8 cellular contexts compared by ENCODE assay signal in the genomic region with DNA sequence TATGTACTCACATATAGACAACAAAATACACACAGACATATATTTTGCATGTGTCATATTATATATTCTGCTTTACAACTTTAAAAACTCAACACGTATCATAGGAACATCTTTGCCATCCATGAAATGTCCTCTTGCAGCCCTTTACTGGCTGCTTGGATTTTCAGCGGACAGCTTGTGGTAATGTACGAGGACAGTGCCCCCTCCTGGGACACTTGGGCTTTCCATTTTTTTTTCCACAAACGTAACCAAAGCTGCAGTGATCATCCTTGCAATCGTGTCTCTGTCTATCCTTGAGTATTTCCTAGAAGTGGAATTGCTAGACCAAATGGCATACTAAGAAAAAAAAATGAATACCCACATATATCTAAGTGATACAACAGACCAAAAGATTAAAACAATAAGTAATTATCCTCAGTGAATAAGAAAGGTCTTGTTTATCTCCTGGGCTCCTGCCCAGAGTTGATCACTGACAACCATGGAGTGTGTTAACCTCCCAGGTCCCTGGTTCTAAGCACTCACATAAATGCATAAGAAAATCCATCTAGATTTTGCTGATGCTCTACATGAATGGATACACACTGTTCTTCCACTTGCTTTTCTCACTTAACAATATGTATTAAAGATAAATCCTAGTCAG. TPM values are rescaled to one million over a fixed set of nuclear protein-coding genes. Genes with fewer than 3 reads are reported as not detected.
A peak's percentile ranks its signal among the peaks of the same experiment; 100 is the strongest.
DNase-seq lines count a peak whose midpoint lies in the region; ATAC-seq, FAIRE-seq and TF ChIP-seq lines count a peak whose summit lies in the region.

No MANE protein-coding gene starts in this region.

- no peak overlapping the region for H3K9ac ChIP-seq in HepG2 (ENCODE audit: insufficient read depth, low read depth, low read length)

- in situ Hi-C loops in HepG2 (cut with HindIII; ENCODE audit: extremely low pct_ligation_motif_present, low pct_unique_long_range_greater_than_20kb): loop anchor here (5.0 to 10.0 kb wide), 2 partner anchors 95 to 267 kb away; no protein-coding TSS in a partner anchor

- H2AFZ ChIP-seq in HepG2 (ENCODE audit: low read length): no peak overlapping the region

- H3K4me2 ChIP-seq in HepG2 (ENCODE audit: low read depth, low read length): no peak overlapping the region

- no peak overlapping the region for H3K4me3 Mint-ChIP-seq in activated CD8-positive, alpha-beta memory T cell treated with anti-CD3 and anti-CD28 coated beads, Interleukin-2, amount 10 ng/mL, durations not matched to agents 7 days and 5 days

- FAIRE-seq in HepG2 (lab: Jason Lieb, UNC): peak; percentile 70

- no TSS peak for BruUV-seq in HepG2 (replicated peaks; lab: Mats Ljungman, UMichigan)

- H3K4me1 ChIP-seq in HepG2 (ENCODE audit: insufficient read depth, low read length): no peaks in the 10 kb centered on the region

- TF ChIP-seq EP300 in HepG2 (IDR thresholded peaks at IDR 0.05; ENCODE audit: low read depth in 2 of 2, low read length in 2 of 2) (no peak), HepG2 (CRISPR knock-in tag; IDR thresholded peaks at IDR 0.05; ENCODE audit: borderline replicate concordance) (no peak)

- no peaks in the 10 kb centered on the region for H3K9me3 Mint-ChIP-seq in activated CD8-positive, alpha-beta memory T cell treated with anti-CD3 and anti-CD28 coated beads, Interleukin-2, amount 10 ng/mL, durations not matched to agents 7 days and 5 days (ENCODE audit: low read depth)

- peaks cover 15% of the 10 kb centered on the region for H3K27me3 Mint-ChIP-seq in activated CD8-positive, alpha-beta memory T cell treated with anti-CD3 and anti-CD28 coated beads, Interleukin-2, amount 10 ng/mL, durations not matched to agents 7 days and 5 days

- WGBS in HepG2 (ENCODE audit: low lambda C conversion rate): 1% methylated on average over 5 of the region's 5 CpGs

- no peaks in the 10 kb centered on the region for H3K36me3 ChIP-seq in HepG2 (replicated peaks in 1 of 2; ENCODE audit: control insufficient read depth in 1 of 2, insufficient read depth in 2 of 2, low read length in 2 of 2)

- no peaks in the 10 kb centered on the region for H4K20me1 ChIP-seq in HepG2 (ENCODE audit: insufficient read depth, low read length)

- H3K36me3 Mint-ChIP-seq in activated CD8-positive, alpha-beta memory T cell treated with anti-CD3 and anti-CD28 coated beads, Interleukin-2, amount 10 ng/mL, durations not matched to agents 7 days and 5 days: no peaks in the 10 kb centered on the region

- peak; percentile 78 for TF ChIP-seq CTCF in HepG2 (CRISPR knock-in tag; IDR thresholded peaks at IDR 0.05)

- peaks cover 1 to 5% of the 10 kb centered on the region in 2 experiments; a peak in 2 of 5 replicates for H3K27me3 ChIP-seq in HepG2 (ENCODE audit: control insufficient read depth in 1 of 2, insufficient read depth in 2 of 2, low read length in 2 of 2)

- H3K4me3 ChIP-seq in HepG2 (replicated peaks in 1 of 3; ENCODE audit: insufficient read depth in 1 of 3, low read depth in 2 of 3, low read length in 3 of 3): no peak overlapping the region

- no peak overlapping the region for H3K27ac Mint-ChIP-seq in activated CD8-positive, alpha-beta memory T cell treated with anti-CD3 and anti-CD28 coated beads, Interleukin-2, amount 10 ng/mL, durations not matched to agents 7 days and 5 days

- DNase-seq in NCI-H524 (lab: John Stamatoyannopoulos, UW) (peak; percentile 68 to 86), NCI-H524 treated with DMSO at 0.1 percent for 48 hours (lab: John Stamatoyannopoulos, UW) (no peak), NCI-H2227 treated with DMSO at 0.1 percent for 48 hours (lab: John Stamatoyannopoulos, UW) (peak; percentile 56), caudate nucleus (lab: John Stamatoyannopoulos, UW) (peak in 44 of 61 donors; percentile 4 to 62 (median 26)), HepG2 (ENCODE audit: low spot score) (peak; percentile 57), germinal center (ENCODE audit: low spot score) (no peak), NCI-H446 treated with DMSO at 0.1 percent for 48 hours (lab: John Stamatoyannopoulos, UW) (no peak)
- DNase-seq in activated CD8-positive, alpha-beta memory T cell treated with anti-CD3 and anti-CD28 coated beads, Interleukin-2, amount 10 ng/mL, durations not matched to agents 7 days and 5 days: no peak

- intact Hi-C loops in HepG2 (cut with micrococcal nuclease; ENCODE audit: unreplicated experiment): loop anchor here (1.0 kb wide), 2 partner anchors 93 to 265 kb away; no protein-coding TSS in a partner anchor

- H3K79me2 ChIP-seq in HepG2 (ENCODE audit: insufficient read depth, low read length): no peaks in the 10 kb centered on the region

- ATAC-seq in HepG2: peak; percentile 80
- no peak for ATAC-seq in activated CD8-positive, alpha-beta memory T cell treated with anti-CD3 and anti-CD28 coated beads, Interleukin-2, amount 10 ng/mL, durations not matched to agents 7 days and 5 days

- POLR2A ChIA-PET in HepG2 (lab: Yijun Ruan, JAX): no interaction called here

- CTCF ChIA-PET in HepG2 (lab: Yijun Ruan, JAX; ENCODE audit: low intra/inter-chr PET ratio, low total read pairs): interaction anchor here (1.1 to 2.1 kb wide), 2 partner anchors 87 to 93 kb away, joined by 3 to 19 read pairs; no protein-coding TSS in a partner anchor
- CTCF ChIA-PET in activated CD8-positive, alpha-beta memory T cell treated with anti-CD3 and anti-CD28 coated beads, Interleukin-2, amount 10 ng/mL, durations not matched to agents 7 days and 5 days (lab: Charles Lee): no interaction called here

- no peaks in the 10 kb centered on the region for H3K4me1 Mint-ChIP-seq in activated CD8-positive, alpha-beta memory T cell treated with anti-CD3 and anti-CD28 coated beads, Interleukin-2, amount 10 ng/mL, durations not matched to agents 7 days and 5 days

- H3K27ac ChIP-seq in caudate nucleus (ENCODE audit: low read depth, low read length) (no peak overlapping the region), HepG2 (ENCODE audit: extremely low read length, insufficient read depth, low read length) (no peak overlapping the region)

- H3K9me3 ChIP-seq in HepG2 (ENCODE audit: low read length): no peaks in the 10 kb centered on the region

- no peak for TF ChIP-seq POLR2A in HepG2 (IDR thresholded peaks at IDR 0.05; ENCODE audit: insufficient read depth in 1 of 2, low read depth in 2 of 2, low read length in 2 of 2)

- peak; percentile 63; the same call in 1 of the 2 replicates for TF ChIP-seq RAD21 in HepG2 (CRISPR knock-in tag; IDR thresholded peaks at IDR 0.05)

RNA-seq across cellular contexts. Expression of a gene that starts 18.1 kb away (rescaled TPM):
- total RNA-seq in HepG2 (2016; rRNA removed; fragmentation: Illumina TruSeq; extraction: Trizol): not detected in 2 replicates
- total RNA-seq in HepG2 (2016; cell fraction: cytosol; rRNA removed; fragmentation: Illumina TruSeq; extraction: Trizol; ENCODE audit: low read depth): not detected in 2 replicates
- not detected in 2 replicates for total RNA-seq in HepG2 (2016; cell fraction: insoluble cytoplasmic fraction; rRNA removed; fragmentation: Illumina TruSeq; extraction: Trizol)
- not detected in 2 replicates for total RNA-seq in HepG2 (2016; cell fraction: membrane; rRNA removed; fragmentation: Illumina TruSeq; extraction: Trizol)
- not detected in 2 replicates for total RNA-seq in HepG2 (2016; cell fraction: nucleus; rRNA removed; fragmentation: Illumina TruSeq; extraction: Trizol)
- polyA plus RNA-seq in HepG2 (2011; rRNA removed): not detected in 2 replicates
- not detected in 2 replicates for polyA plus RNA-seq in HepG2 (2011; cell fraction: cytosol; rRNA removed)
- polyA plus RNA-seq in HepG2 (2011; cell fraction: nucleus; rRNA removed): not detected in 2 replicates
- not detected in 2 replicates for polyA plus RNA-seq in HepG2 (2012)
- polyA plus RNA-seq in HepG2 (2016; cell fraction: cytosol; fragmentation: Illumina TruSeq; extraction: Trizol; ENCODE audit: low read depth): not detected in 2 replicates
- polyA plus RNA-seq in HepG2 (2016; cell fraction: insoluble cytoplasmic fraction; fragmentation: Illumina TruSeq; extraction: Trizol; ENCODE audit: low read depth): not detected in 2 replicates
- not detected in 2 replicates for polyA plus RNA-seq in HepG2 (2016; cell fraction: membrane; fragmentation: Illumina TruSeq; extraction: Trizol; ENCODE audit: low read depth)
- polyA plus RNA-seq in HepG2 (2016; cell fraction: nucleus; fragmentation: Illumina TruSeq; extraction: Trizol; ENCODE audit: insufficient read depth, low read depth): not detected in 2 replicates
- polyA minus RNA-seq in HepG2 (2011; rRNA and poly(A)+ RNA removed; ENCODE audit: low replicate concordance): not detected in 2 replicates
- not detected in 2 replicates for polyA minus RNA-seq in HepG2 (2011; cell fraction: cytosol; rRNA and poly(A)+ RNA removed)
- not detected in 2 replicates for polyA minus RNA-seq in HepG2 (2011; cell fraction: nucleus; rRNA and poly(A)+ RNA removed)
- total RNA-seq in activated CD8-positive, alpha-beta memory T cell treated with anti-CD3 and anti-CD28 coated beads, Interleukin-2, amount 10 ng/mL, durations not matched to agents 7 days and 5 days: not detected

RNA-seq across cellular contexts. Expression of a gene that starts 24.2 kb away (rescaled TPM):
- 0.20 TPM in 1 of 2 replicates, not detected in the other for total RNA-seq in HepG2 (2016; rRNA removed; fragmentation: Illumina TruSeq; extraction: Trizol)
- total RNA-seq in HepG2 (2016; cell fraction: cytosol; rRNA removed; fragmentation: Illumina TruSeq; extraction: Trizol; ENCODE audit: low read depth): not detected in 2 replicates
- 0.06 TPM in 1 of 2 replicates, not detected in the other for total RNA-seq in HepG2 (2016; cell fraction: insoluble cytoplasmic fraction; rRNA removed; fragmentation: Illumina TruSeq; extraction: Trizol)
- total RNA-seq in HepG2 (2016; cell fraction: membrane; rRNA removed; fragmentation: Illumina TruSeq; extraction: Trizol): 0.09 TPM in 1 of 2 replicates, not detected in the other
- total RNA-seq in HepG2 (2016; cell fraction: nucleus; rRNA removed; fragmentation: Illumina TruSeq; extraction: Trizol): not detected in 2 replicates
- polyA plus RNA-seq in HepG2 (2011; rRNA removed): 0.07 and 0.26 TPM in 2 replicates
- 0.17 and 0.32 TPM in 2 replicates for polyA plus RNA-seq in HepG2 (2011; cell fraction: cytosol; rRNA removed)
- polyA plus RNA-seq in HepG2 (2011; cell fraction: nucleus; rRNA removed): 0.08 and 0.14 TPM in 2 replicates
- 0.20 TPM in 1 of 2 replicates, not detected in the other for polyA plus RNA-seq in HepG2 (2012)
- 0.08 TPM in 1 of 2 replicates, not detected in the other for polyA plus RNA-seq in HepG2 (2016; cell fraction: cytosol; fragmentation: Illumina TruSeq; extraction: Trizol; ENCODE audit: low read depth)
- polyA plus RNA-seq in HepG2 (2016; cell fraction: insoluble cytoplasmic fraction; fragmentation: Illumina TruSeq; extraction: Trizol; ENCODE audit: low read depth): not detected in 2 replicates
- polyA plus RNA-seq in HepG2 (2016; cell fraction: membrane; fragmentation: Illumina TruSeq; extraction: Trizol; ENCODE audit: low read depth): 0.10 TPM in 1 of 2 replicates, not detected in the other
- polyA plus RNA-seq in HepG2 (2016; cell fraction: nucleus; fragmentation: Illumina TruSeq; extraction: Trizol; ENCODE audit: insufficient read depth, low read depth): not detected in 2 replicates
- polyA minus RNA-seq in HepG2 (2011; rRNA and poly(A)+ RNA removed; ENCODE audit: low replicate concordance): 0.72 TPM in 1 of 2 replicates, not detected in the other
- not detected in 2 replicates for polyA minus RNA-seq in HepG2 (2011; cell fraction: cytosol; rRNA and poly(A)+ RNA removed)
- polyA minus RNA-seq in HepG2 (2011; cell fraction: nucleus; rRNA and poly(A)+ RNA removed): not detected in 2 replicates
- total RNA-seq in activated CD8-positive, alpha-beta memory T cell treated with anti-CD3 and anti-CD28 coated beads, Interleukin-2, amount 10 ng/mL, durations not matched to agents 7 days and 5 days: not detected

Comparison
In these comparisons a context has a peak if more than half of its experiments do, and no peak if none do; other contexts are left out.
1. DNase-seq: peak in NCI-H524 (2 of 2), NCI-H2227 treated with DMSO at 0.1 percent for 48 hours (single experiment), caudate nucleus (44 of 61) and HepG2 (single experiment); none in NCI-H524 treated with DMSO at 0.1 percent for 48 hours (single experiment), activated CD8-positive, alpha-beta memory T cell treated with anti-CD3 and anti-CD28 coated beads, Interleukin-2, amount 10 ng/mL, durations not matched to agents 7 days and 5 days (single experiment), germinal center (single experiment) and NCI-H446 treated with DMSO at 0.1 percent for 48 hours (single experiment).